In genomic region chr11:62545437-62546243, GRCh38 we compare ENCODE assay signal across 1 cellular context.
A peak's percentile ranks its signal among the peaks of the same experiment; 100 is the strongest.
TF ChIP-seq lines count a peak whose summit lies in the region.

No MANE protein-coding gene starts in this region.

TF ChIP-seq in HepG2, 621 proteins besides CTCF, POLR2A, EP300 and RAD21 (continued from another document and continues in another):
- TF ChIP-seq DDIT3 (CRISPR knock-in tag; IDR thresholded peaks at IDR 0.05) (no peak), ZSCAN30 (CRISPR knock-in tag; IDR thresholded peaks at IDR 0.05) (no peak), ZNF607 (CRISPR knock-in tag; IDR thresholded peaks at IDR 0.05; ENCODE audit: borderline replicate concordance) (peak; percentile 91; the same call in 1 of the 2 replicates), ARID5B (CRISPR knock-in tag; IDR thresholded peaks at IDR 0.05) (peak; percentile 39), SIN3A (IDR thresholded peaks at IDR 0.05; ENCODE audit: borderline replicate concordance, low read depth, low read length) (0 out of 2 replicates have a peak, but pooled peaks have one; percentile 46), CCDC6 (CRISPR knock-in tag; IDR thresholded peaks at IDR 0.05) (peak; percentile 78), ZFX (CRISPR knock-in tag; IDR thresholded peaks at IDR 0.05; ENCODE audit: low read depth) (peak; percentile 46), SNAPC2 (CRISPR knock-in tag; IDR thresholded peaks at IDR 0.05) (peak; percentile 82; the same call in 1 of the 2 replicates), ZNF761 (CRISPR knock-in tag; conservative IDR thresholded peaks at IDR 0.05) (peak; percentile 67; the same call in 1 of the 2 replicates), RXRB (CRISPR knock-in tag; IDR thresholded peaks at IDR 0.05; ENCODE audit: borderline replicate concordance) (peak; percentile 19; the same call in 1 of the 2 replicates), ATF7-NPFF (CRISPR knock-in tag; IDR thresholded peaks at IDR 0.05; ENCODE audit: low read depth) (peak; percentile 83; the same call in 1 of the 2 replicates), THAP8 (CRISPR knock-in tag; IDR thresholded peaks at IDR 0.05; ENCODE audit: borderline replicate concordance) (0 out of 2 replicates have a peak, but pooled peaks have one; percentile 59), MIXL1 (CRISPR knock-in tag; IDR thresholded peaks at IDR 0.05) (no peak), RNF2 (conservative IDR thresholded peaks at IDR 0.05; ENCODE audit: low read depth) (no peak), HMGXB3 (CRISPR knock-in tag; IDR thresholded peaks at IDR 0.05; ENCODE audit: borderline replicate concordance) (peak; percentile 53; the same call in 1 of the 2 replicates), RARA (CRISPR knock-in tag; IDR thresholded peaks at IDR 0.05) (no peak; the same call in 1 of the 2 replicates), NFRKB (IDR thresholded peaks at IDR 0.05) (no peak), ZNF281 (CRISPR knock-in tag; IDR thresholded peaks at IDR 0.05; ENCODE audit: borderline replicate concordance) (peak; percentile 31; the same call in 1 of the 2 replicates), SCMH1 (CRISPR knock-in tag; IDR thresholded peaks at IDR 0.05; ENCODE audit: borderline replicate concordance) (no peak), KDM3A (CRISPR knock-in tag; IDR thresholded peaks at IDR 0.05; ENCODE audit: low read depth) (peak; percentile 72), ZNF691 (CRISPR knock-in tag; IDR thresholded peaks at IDR 0.05; ENCODE audit: borderline replicate concordance, low read depth) (no peak), ZNF574 (CRISPR knock-in tag; IDR thresholded peaks at IDR 0.05) (peak; percentile 58), MXD3 (CRISPR knock-in tag; IDR thresholded peaks at IDR 0.05) (no peak), ZNF512 (CRISPR knock-in tag; IDR thresholded peaks at IDR 0.05) (no peak), MLLT10 (CRISPR knock-in tag; IDR thresholded peaks at IDR 0.05) (no peak), PLSCR1 (CRISPR knock-in tag; IDR thresholded peaks at IDR 0.05; ENCODE audit: borderline replicate concordance) (0 out of 2 replicates have a peak, but pooled peaks have one; percentile 9), ZNF317 (CRISPR knock-in tag; IDR thresholded peaks at IDR 0.05) (no peak), ZNF451 (CRISPR knock-in tag; IDR thresholded peaks at IDR 0.05) (peak; percentile 62; the same call in 1 of the 2 replicates), ZSCAN22 (CRISPR knock-in tag; IDR thresholded peaks at IDR 0.05) (peak; percentile 46; the same call in 1 of the 2 replicates), ZNF740 (CRISPR knock-in tag; IDR thresholded peaks at IDR 0.05) (peak; percentile 52; the same call in 1 of the 2 replicates), HNRNPLL (IDR thresholded peaks at IDR 0.05; ENCODE audit: low read depth, low read length, poor library complexity, severe bottlenecking) (peak; percentile 64), ZNF800 (CRISPR knock-in tag; IDR thresholded peaks at IDR 0.05) (peak; percentile 79), CHCHD3 (CRISPR knock-in tag; IDR thresholded peaks at IDR 0.05) (0 out of 2 replicates have a peak, but pooled peaks have one; percentile 87)
